8 cellular contexts compared by ENCODE assay signal in genomic region chr9:112074250-112075008, GRCh38.
A peak's percentile ranks its signal among the peaks of the same experiment; 100 is the strongest.
DNase-seq lines count a peak whose midpoint lies in the region; ATAC-seq and TF ChIP-seq lines count a peak whose summit lies in the region.

No MANE protein-coding gene starts in this region.

- H3K27ac Mint-ChIP-seq in activated B cell treated with CpG ODN at 0.5 μM for 24 hours, result peak overlapping the region; percentile 91

- CTCF ChIA-PET in activated B cell treated with CpG ODN at 0.5 μM for 24 hours (lab: Charles Lee), result interaction anchor here (0.5 to 7.6 kb wide), 43 partner anchors 9 to 719 kb away, joined by 3 to 121 read pairs (median 5); partner anchors contain the start of gene UGCG

- no peaks in the 10 kb centered on the region for H3K9me3 Mint-ChIP-seq in activated B cell treated with CpG ODN at 0.5 μM for 24 hours

- no peaks in the 10 kb centered on the region for H3K36me3 Mint-ChIP-seq in activated B cell treated with CpG ODN at 0.5 μM for 24 hours (ENCODE audit: low read depth)

- H3K4me1 Mint-ChIP-seq in activated B cell treated with CpG ODN at 0.5 μM for 24 hours, result peaks cover 79% of the 10 kb centered on the region

- DNase-seq in BE2C (peak; percentile 69), NCI-H1417 treated with DMSO at 0.1 percent for 48 hours (lab: John Stamatoyannopoulos, UW) (peak; percentile 4), activated B cell treated with CpG ODN at 0.5 μM for 24 hours (peak; percentile 25), cardiac fibroblast (ENCODE audit: low read depth in 2 of 2) (peak; percentile 99 to 100), left lobe of liver (ENCODE audit: low spot score) (peak; percentile 60)
- DNase-seq in stimulated activated CD4-positive, alpha-beta T cell treated with anti-CD3 and anti-CD28 coated beads, Interleukin-2, amount 100 ng/mL, for 4 hours (ENCODE audit: low read depth), result peak; percentile 70

- H3K9me3 ChIP-seq in BE2C, result no peaks in the 10 kb centered on the region

- H3K27me3 Mint-ChIP-seq in activated B cell treated with CpG ODN at 0.5 μM for 24 hours, result no peaks in the 10 kb centered on the region

- H3K4me3 Mint-ChIP-seq in activated B cell treated with CpG ODN at 0.5 μM for 24 hours, result peak overlapping the region; percentile 78

- peaks cover 2% of the 10 kb centered on the region; the same call in 1 of the 2 replicates for H3K36me3 ChIP-seq in BE2C

- H3K4me1 ChIP-seq in BE2C, result no peaks in the 10 kb centered on the region

- POLR2A ChIA-PET in activated B cell treated with CpG ODN at 0.5 μM for 24 hours (lab: Charles Lee), result interaction anchor here (0.5 to 7.8 kb wide), 36 partner anchors 13 to 1681 kb away, joined by 3 to 208 read pairs (median 6); partner anchors contain the start of genes HSDL2, PTBP3 and UGCG

- no peaks in the 10 kb centered on the region for H3K27me3 ChIP-seq in BE2C

- intact Hi-C loops in activated B cell treated with CpG ODN at 0.5 μM for 24 hours (cut with micrococcal nuclease), result loop anchor here (1.0 kb wide), 10 partner anchors 37 to 476 kb away; no protein-coding TSS in a partner anchor

- H3K4me3 ChIP-seq in BE2C (ENCODE audit: low read depth, low read length), result no peak overlapping the region
- no peak overlapping the region for H3K4me3 ChIP-seq in cardiac fibroblast (replicated peaks in 1 of 2; ENCODE audit: low read depth in 2 of 2, low read length in 2 of 2)

- peak; percentile 97 for TF ChIP-seq CTCF in BE2C (IDR thresholded peaks at IDR 0.05; ENCODE audit: low read depth, low read length)
- peak; percentile 56 for TF ChIP-seq CTCF in activated B cell treated with CpG ODN at 0.5 μM for 24 hours (IDR thresholded peaks at IDR 0.05)
- TF ChIP-seq CTCF in cardiac fibroblast (IDR thresholded peaks at IDR 0.05; ENCODE audit: low read depth, low read length), result peak; percentile 92

- peak; percentile 44 for ATAC-seq in GM19372 (IDR thresholded peaks at IDR 0.05; ENCODE audit: low read depth, unreplicated experiment)
- ATAC-seq in activated B cell treated with CpG ODN at 0.5 μM for 24 hours (ENCODE audit: low read depth), result peak; percentile 83
- ATAC-seq in left lobe of liver, result peak; percentile 92
- no peak for ATAC-seq in GM21447 (IDR thresholded peaks at IDR 0.05; ENCODE audit: unreplicated experiment)

Comparison
In these comparisons a context has a peak if more than half of its experiments do, and no peak if none do; other contexts are left out.
1. DNase-seq: peak in every context shown above with its lines; median percentile 100 in cardiac fibroblast; 70 in stimulated activated CD4-positive, alpha-beta T cell treated with anti-CD3 and anti-CD28 coated beads, Interleukin-2, amount 100 ng/mL, for 4 hours; 69 in BE2C; 60 in left lobe of liver; 25 in activated B cell treated with CpG ODN at 0.5 μM for 24 hours; 4 in NCI-H1417 treated with DMSO at 0.1 percent for 48 hours.